39 cellular contexts compared by ENCODE assay signal in the genomic region with DNA sequence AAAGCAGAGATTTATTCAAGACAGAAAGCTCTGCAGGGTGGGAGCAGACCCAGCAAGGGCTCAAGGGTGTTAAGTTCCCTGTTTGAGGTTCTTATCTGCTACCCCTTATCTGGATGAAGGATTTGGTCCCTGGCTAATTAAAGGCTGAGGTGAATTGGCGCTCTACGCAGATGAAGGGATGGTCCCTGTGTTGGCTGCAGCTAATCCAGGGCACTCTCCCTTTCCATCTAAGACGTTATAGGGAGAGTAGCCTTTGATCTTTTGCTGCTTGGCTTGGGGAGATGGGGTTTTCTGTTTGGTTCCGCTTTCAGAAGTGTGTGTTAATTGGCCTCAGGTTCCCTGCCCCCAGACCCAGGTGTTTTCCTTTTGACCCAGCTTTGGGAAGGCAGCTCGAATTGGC. TPM values are rescaled to one million over a fixed set of nuclear protein-coding genes. Genes with fewer than 3 reads are reported as not detected.
"Had no signal": no experiment of that assay in that cellular context is flagged by ENCODE, and none has a peak within 500 bp of the region (broad histone marks: within the 10 kb centered on the region; RNA-seq: fewer than 3 reads in every experiment).

No MANE protein-coding gene starts in this region.

- H3K27ac ChIP-seq: cardiac muscle cell, PC-9, RWPE1 had no signal

- ATAC-seq: activated CD8-positive, alpha-beta T cell treated with anti-CD3 and anti-CD28 coated beads for 36 hours; activated T-cell treated with anti-CD3 and anti-CD28 coated beads, Interleukin-2, amount 50 U/mL, for 72 hours; activated T-helper 17 cell treated with anti-CD3 and anti-CD28 coated beads, Interleukin-2, amount 50 U/mL, for 72 hours; Right ventricle myocardium inferior; SK-N-SH treated with all-trans-retinoic acid at 6 μM for 48 hours; T-cell; T-helper 17 cell had no signal

- H3K27me3 ChIP-seq: cardiac muscle cell, MG63 had no signal

- H3K36me3 Mint-ChIP-seq: activated naive CD8-positive, alpha-beta T cell treated with anti-CD3 and anti-CD28 coated beads for 36 hours had no signal

- H3K4me2 ChIP-seq: PC-9 had no signal

- FAIRE-seq: RCC 7860 had no signal

- H3K4me3 Mint-ChIP-seq: activated CD4-positive, alpha-beta T cell treated with anti-CD3 and anti-CD28 coated beads, Interleukin-2, amount 10 ng/mL, durations not matched to agents 24 days and 14 days; activated CD8-positive, alpha-beta T cell treated with anti-CD3 and anti-CD28 coated beads for 36 hours; activated naive CD8-positive, alpha-beta T cell treated with anti-CD3 and anti-CD28 coated beads for 36 hours; activated T-cell treated with anti-CD3 and anti-CD28 coated beads, Interleukin-2, amount 50 U/mL, for 72 hours; activated T-helper 17 cell treated with anti-CD3 and anti-CD28 coated beads, Interleukin-2, amount 50 U/mL, for 72 hours; central memory CD8-positive, alpha-beta T cell; T-cell; T-helper 17 cell had no signal

- H3K4me3 ChIP-seq: cardiac muscle cell, MG63, PC-9 had no signal

- H3K36me3 ChIP-seq: cardiac muscle cell, MG63 had no signal

- H2AFZ ChIP-seq: PC-9 had no signal

- H3K27me3 Mint-ChIP-seq: activated CD8-positive, alpha-beta T cell treated with anti-CD3 and anti-CD28 coated beads for 36 hours; activated naive CD8-positive, alpha-beta T cell treated with anti-CD3 and anti-CD28 coated beads for 36 hours; activated T-helper 17 cell treated with anti-CD3 and anti-CD28 coated beads, Interleukin-2, amount 50 U/mL, for 72 hours; T-helper 17 cell had no signal

- H3K9me3 ChIP-seq: MG63 had no signal

- DNase-seq: activated CD4-positive, alpha-beta T cell treated with anti-CD3 and anti-CD28 coated beads, Interleukin-2, amount 10 ng/mL, durations not matched to agents 24 days and 14 days; activated CD4-positive, alpha-beta T cell treated with anti-CD3 and anti-CD28 coated beads, Interleukin-2, amount 50 U/mL, for 4 hours; activated CD8-positive, alpha-beta T cell treated with anti-CD3 and anti-CD28 coated beads for 36 hours; activated effector memory CD4-positive, alpha-beta T cell treated with anti-CD3 and anti-CD28 coated beads, Interleukin-2, amount 50 U/mL, for 16 hours; activated naive CD4-positive, alpha-beta T cell; activated naive CD4-positive, alpha-beta T cell treated with anti-CD3 and anti-CD28 coated beads, Interleukin-2, amount 50 U/mL, for 16 hours; activated naive CD8-positive, alpha-beta T cell treated with anti-CD3 and anti-CD28 coated beads for 36 hours; activated T-cell treated with anti-CD3 and anti-CD28 coated beads, Interleukin-2, amount 50 U/mL, for 1 hour; activated T-cell treated with anti-CD3 and anti-CD28 coated beads, Interleukin-2, amount 50 U/mL, for 72 hours; amniotic stem cell; aorta; Kasumi-1; KG1; MG63; NCI-H1048; NCI-H1105 treated with DMSO at 0.1 percent for 48 hours; NCI-H1436; NCI-H1694 treated with DMSO at 0.1 percent for 48 hours; NCI-H2029; NCI-H2107; NCI-H2171; NCI-H510A; NCI-H526; NCI-H748 treated with DMSO at 0.1 percent for 48 hours; NK-92 treated with Interleukin-12 subunit alpha and Interleukin-12 subunit beta, amount 100 ng/mL, for 24 hours; PC-9; SIG-M5; T-cell; T-helper 17 cell; T-helper 9 cell had no signal

- H3K27ac Mint-ChIP-seq: activated CD4-positive, alpha-beta T cell treated with anti-CD3 and anti-CD28 coated beads, Interleukin-2, amount 10 ng/mL, durations not matched to agents 24 days and 14 days; activated CD8-positive, alpha-beta T cell treated with anti-CD3 and anti-CD28 coated beads for 36 hours; activated naive CD8-positive, alpha-beta T cell treated with anti-CD3 and anti-CD28 coated beads for 36 hours; activated T-cell treated with anti-CD3 and anti-CD28 coated beads, Interleukin-2, amount 50 U/mL, for 72 hours; activated T-helper 17 cell treated with anti-CD3 and anti-CD28 coated beads, Interleukin-2, amount 50 U/mL, for 72 hours; T-cell; T-helper 17 cell had no signal

- H3K4me1 Mint-ChIP-seq: activated CD4-positive, alpha-beta T cell treated with anti-CD3 and anti-CD28 coated beads, Interleukin-2, amount 10 ng/mL, durations not matched to agents 24 days and 14 days; activated naive CD8-positive, alpha-beta T cell treated with anti-CD3 and anti-CD28 coated beads for 36 hours; activated T-helper 17 cell treated with anti-CD3 and anti-CD28 coated beads, Interleukin-2, amount 50 U/mL, for 72 hours; central memory CD8-positive, alpha-beta T cell; T-cell; T-helper 17 cell had no signal

RNA-seq across cellular contexts. Expression of a gene that starts 17.0 kb away (rescaled TPM):
- total RNA-seq: activated CD4-positive, alpha-beta T cell treated with anti-CD3 and anti-CD28 coated beads, Interleukin-2, amount 10 ng/mL, durations not matched to agents 24 days and 14 days; activated CD8-positive, alpha-beta memory T cell treated with anti-CD3 and anti-CD28 coated beads for 36 hours; activated CD8-positive, alpha-beta T cell treated with anti-CD3 and anti-CD28 coated beads for 36 hours; activated naive CD8-positive, alpha-beta T cell treated with anti-CD3 and anti-CD28 coated beads for 36 hours; PC-9; SK-MEL-5 had no signal
